ENCODE assay signal across 9 cellular contexts in genomic region chr10:60208676-60209269, GRCh38.
DNase-seq lines count a peak whose midpoint lies in the region; ATAC-seq, FAIRE-seq and TF ChIP-seq lines count a peak whose summit lies in the region.
"Had no signal": no experiment of that assay in that cellular context is flagged by ENCODE, and none has a peak within 500 bp of the region (broad histone marks: within the 10 kb centered on the region; RNA-seq: fewer than 3 reads in every experiment).

No MANE protein-coding gene starts in this region.

- peaks cover 13% of the 10 kb centered on the region for H3K9me3 Mint-ChIP-seq in mesothelial cell of epicardium
- H3K9me3 Mint-ChIP-seq: activated naive CD4-positive, alpha-beta T cell treated with anti-CD3 and anti-CD28 coated beads, Interleukin-2, amount 50 U/mL, for 24 hours had no signal

- H3K9ac ChIP-seq in colonic mucosa (ENCODE audit: low read depth in 2 of 2, low read length in 2 of 2) = no peak overlapping the region

- ATAC-seq in GM21381 (IDR thresholded peaks at IDR 0.05; ENCODE audit: unreplicated experiment) = no peak

- peaks cover 32% of the 10 kb centered on the region for H3K4me1 Mint-ChIP-seq in mesothelial cell of epicardium

- no peaks in the 10 kb centered on the region for H3K27me3 Mint-ChIP-seq in mesothelial cell of epicardium (ENCODE audit: low read depth)
- H3K27me3 Mint-ChIP-seq: activated naive CD4-positive, alpha-beta T cell treated with anti-CD3 and anti-CD28 coated beads, Interleukin-2, amount 50 U/mL, for 24 hours had no signal

- no peaks in the 10 kb centered on the region for H3K36me3 ChIP-seq in colonic mucosa

- intact Hi-C loops in colonic mucosa (cut with DNase I) = loop anchor here (10.0 kb wide), 1 partner anchor 226 kb away; no protein-coding TSS in a partner anchor

- no peaks in the 10 kb centered on the region for H3K4me1 ChIP-seq in colonic mucosa

- peak; percentile 88 for FAIRE-seq in A204.1 (lab: Jason Lieb, UNC)

- no peaks in the 10 kb centered on the region for H3K27me3 ChIP-seq in colonic mucosa

- no peaks in the 10 kb centered on the region for H3K9me3 ChIP-seq in colonic mucosa

- H3K4me3 Mint-ChIP-seq in mesothelial cell of epicardium = no peak overlapping the region
- H3K4me3 Mint-ChIP-seq: activated naive CD4-positive, alpha-beta T cell treated with anti-CD3 and anti-CD28 coated beads, Interleukin-2, amount 50 U/mL, for 24 hours had no signal

- H3K27ac Mint-ChIP-seq in mesothelial cell of epicardium = no peak overlapping the region
- H3K27ac Mint-ChIP-seq: activated naive CD4-positive, alpha-beta T cell treated with anti-CD3 and anti-CD28 coated beads, Interleukin-2, amount 50 U/mL, for 24 hours had no signal

- H3K36me3 Mint-ChIP-seq in mesothelial cell of epicardium = peaks cover 31% of the 10 kb centered on the region

- no peak overlapping the region for H3K4me3 ChIP-seq in colonic mucosa

- in situ Hi-C loops in GM13977 (cut with MboI; ENCODE audit: low pct_unique_long_range_greater_than_20kb, low sequenced_read_pairs, unreplicated experiment) = loop anchor here (25.0 kb wide), 1 partner anchor 571 kb away; no protein-coding TSS in a partner anchor

- DNase-seq in GM13977 (ENCODE audit: low spot score) = no peak
- peak; percentile 12 for DNase-seq in NCI-H510A (lab: John Stamatoyannopoulos, UW)
- no peak for DNase-seq in colonic mucosa
- DNase-seq in mesothelial cell of epicardium (ENCODE audit: low spot score in 2 of 2, unreplicated experiment in 2 of 2) = no peak
- no peak for DNase-seq in NOMO-1 treated with dmso at 0.1 percent for 144 hours (lab: John Stamatoyannopoulos, UW; ENCODE audit: unreplicated experiment)
- no peak for DNase-seq in HuH-7.5 (ENCODE audit: low spot score)

- TF ChIP-seq CTCF in GM13977 (IDR thresholded peaks at IDR 0.05; ENCODE audit: extremely low read depth, insufficient read depth, missing control alignments) (peak; percentile 73), colonic mucosa (IDR thresholded peaks at IDR 0.05) (peak; percentile 71), mesothelial cell of epicardium (IDR thresholded peaks at IDR 0.05; ENCODE audit: unreplicated experiment) (peak; percentile 46)

- H3K27ac ChIP-seq in colonic mucosa = no peak overlapping the region
